1 cellular context compared by ENCODE assay signal in the genomic region with DNA sequence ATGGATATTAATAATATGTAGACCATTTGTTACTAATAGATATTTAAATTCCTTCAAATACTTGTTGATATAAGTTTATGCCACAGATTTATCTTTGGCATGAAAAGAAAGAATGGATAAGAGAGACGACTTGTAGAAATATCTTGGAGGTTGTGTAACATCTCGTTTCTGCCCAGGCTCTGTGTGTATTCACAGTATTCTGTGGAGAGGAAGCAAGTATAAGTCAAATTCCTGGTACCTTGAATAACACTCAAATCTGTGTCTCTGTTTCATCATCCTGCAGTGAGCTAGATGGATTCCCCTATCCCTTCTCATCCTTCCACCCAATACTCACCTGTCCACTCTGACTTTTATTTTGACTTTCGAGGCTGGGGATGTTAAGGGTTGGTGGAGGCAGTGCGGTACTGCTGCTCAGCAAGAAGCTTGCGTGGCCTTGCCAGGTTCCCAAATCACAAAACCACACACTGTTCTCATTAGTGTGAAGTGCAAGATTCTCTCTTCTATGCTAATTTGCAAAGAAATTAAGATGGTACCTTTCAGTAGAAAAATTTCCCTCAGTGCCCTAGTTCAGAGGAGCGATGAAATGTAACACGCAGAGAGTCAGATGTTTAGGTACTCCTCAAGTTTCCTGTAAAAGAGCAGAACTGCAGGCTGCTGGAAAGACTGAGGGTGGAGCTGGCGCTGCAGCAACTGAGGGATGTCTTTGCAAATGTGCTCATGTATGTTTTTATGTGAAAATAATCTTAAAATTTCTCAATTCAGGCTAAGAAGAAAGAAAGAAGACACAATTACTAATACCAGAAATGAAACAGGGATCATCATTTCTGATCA.
TF ChIP-seq lines count a peak whose summit lies in the region.

No MANE protein-coding gene starts in this region.

TF ChIP-seq in H1, 55 proteins besides CTCF, POLR2A, EP300 and RAD21:
- no peak for TF ChIP-seq EZH2 (IDR thresholded peaks at IDR 0.05; ENCODE audit: low read depth, low read length, severe bottlenecking)
- no peak for TF ChIP-seq RBBP5 (IDR thresholded peaks at IDR 0.05; ENCODE audit: borderline replicate concordance, low read depth, low read length)
- no peak for TF ChIP-seq ASH2L (IDR thresholded peaks at IDR 0.05; ENCODE audit: low read length)
- no peak for TF ChIP-seq TAF1 (IDR thresholded peaks at IDR 0.05; ENCODE audit: low read depth, low read length)
- TF ChIP-seq GTF2F1 (IDR thresholded peaks at IDR 0.05; ENCODE audit: borderline replicate concordance, low read depth, low read length) = no peak
- no peak for TF ChIP-seq SP2 (IDR thresholded peaks at IDR 0.05; ENCODE audit: low read length)
- TF ChIP-seq TBP (IDR thresholded peaks at IDR 0.05; ENCODE audit: low read depth, low read length) = no peak
- no peak for TF ChIP-seq BCL11A (IDR thresholded peaks at IDR 0.05; ENCODE audit: low read depth in 2 of 2, low read length in 2 of 2)
- no peak for TF ChIP-seq CHD1 (IDR thresholded peaks at IDR 0.05; ENCODE audit: low read depth, low read length)
- no peak for TF ChIP-seq ZNF274 (IDR thresholded peaks at IDR 0.05; ENCODE audit: borderline replicate concordance, extremely low read depth, low read length)
- no peak for TF ChIP-seq HDAC2 (IDR thresholded peaks at IDR 0.05; ENCODE audit: borderline replicate concordance in 1 of 2, low read depth in 2 of 2, low read length in 2 of 2)
- TF ChIP-seq USF2 (IDR thresholded peaks at IDR 0.05; ENCODE audit: low read length) = no peak
- no peak for TF ChIP-seq SIRT6 (IDR thresholded peaks at IDR 0.05; ENCODE audit: low read length)
- TF ChIP-seq TEAD4 (IDR thresholded peaks at IDR 0.05; ENCODE audit: low read depth, low read length) = no peak
- TF ChIP-seq ATF2 (IDR thresholded peaks at IDR 0.05; ENCODE audit: low read length) = no peak
- TF ChIP-seq MAFK (IDR thresholded peaks at IDR 0.05; ENCODE audit: low read depth, low read length) = no peak
